22 cellular contexts compared by ENCODE assay signal in the genomic region with DNA sequence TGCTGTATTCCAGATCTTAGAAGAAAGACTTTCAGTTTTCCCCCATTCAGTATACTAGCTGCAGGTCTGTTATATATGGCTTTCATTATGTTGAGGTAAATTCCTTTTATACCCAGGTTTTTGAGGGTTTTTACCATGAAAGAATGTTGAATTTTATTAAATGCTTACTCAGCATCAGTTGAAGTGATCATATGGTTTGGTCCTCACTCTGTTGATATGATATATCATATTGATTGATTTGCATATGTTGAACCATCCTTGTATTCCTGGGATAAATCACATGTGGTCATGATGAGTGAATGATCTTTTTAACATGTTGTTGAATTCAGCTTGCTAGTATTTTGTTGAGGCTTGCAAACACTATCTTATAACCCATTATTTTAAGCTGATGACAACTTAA.
DNase-seq lines count a peak whose midpoint lies in the region; ATAC-seq, FAIRE-seq and TF ChIP-seq lines count a peak whose summit lies in the region.
"Had no signal": no experiment of that assay in that cellular context is flagged by ENCODE, and none has a peak within 500 bp of the region (broad histone marks: within the 10 kb centered on the region; RNA-seq: fewer than 3 reads in every experiment).

No MANE protein-coding gene starts in this region.

- dilution Hi-C loops in IMR-90 (cut with HindIII; ENCODE audit: low sequenced_read_pairs, unreplicated experiment) = no loop called here

- no peak overlapping the region for H2AK9ac ChIP-seq in IMR-90 (replicated peaks; ENCODE audit: low read depth, low read length, poor library complexity)

- no TSS peak for BruUV-seq in IMR-90 (replicated peaks; lab: Mats Ljungman, UMichigan)
- BruUV-seq in K562 (replicated peaks; lab: Mats Ljungman, UMichigan) = no TSS peak

- no peak overlapping the region for H3K4me2 ChIP-seq in A549
- H3K4me2 ChIP-seq in IMR-90 (ENCODE audit: low read depth, low read length) = no peak overlapping the region
- H3K4me2 ChIP-seq in K562 (ENCODE audit: insufficient read depth, low read length) = no peak overlapping the region
- H3K4me2 ChIP-seq: BLaER1 treated with 17β-estradiol and CSF1 and Interleukin-3, amounts not matched to agents 10 nM and 100 nM had no signal

- H4K5ac ChIP-seq in IMR-90 (ENCODE audit: low read depth, low read length) = no peak overlapping the region

- DNase-seq in A549 (ENCODE audit: low read depth in 1 of 2, low spot score in 1 of 2) (no peak), GM12891 (ENCODE audit: insufficient read length, low spot score) (no peak), IMR-90 (no peak), K562 (ENCODE audit: extremely low read depth in 1 of 4, low spot score in 3 of 4) (no peak), left lung (no peak)
- DNase-seq in NK-92 treated with Interleukin-12 subunit alpha and Interleukin-12 subunit beta, amount 100 ng/mL, for 24 hours (lab: John Stamatoyannopoulos, UW) = no peak
- DNase-seq: 8988T; AML-193; Caco-2; Calu3; CD4-positive, alpha-beta T cell; CD8-positive, alpha-beta T cell; DMS79 treated with DMSO at 0.1 percent for 48 hours; GF-D8 had no signal

- in situ Hi-C loops in IMR-90 (cut with MboI; ENCODE audit: low sequenced_read_pairs) (no loop called here), K562 (cut with MboI) (no loop called here)

- H3K4ac ChIP-seq in IMR-90 (ENCODE audit: low read depth, low read length) = no peak overlapping the region

- H2BK5ac ChIP-seq in IMR-90 (ENCODE audit: low read depth, low read length, poor library complexity, severe bottlenecking) = no peak overlapping the region

- H3K79me1 ChIP-seq in IMR-90 (ENCODE audit: low read depth in 1 of 2, low read length in 2 of 2) = peaks cover 6% of the 10 kb centered on the region in 2 experiments; a peak in 2 of 4 replicates

- H4K20me1 ChIP-seq in IMR-90 (ENCODE audit: insufficient read depth, low read length) = no peaks in the 10 kb centered on the region
- H4K20me1 ChIP-seq in K562 (replicated peaks; ENCODE audit: control insufficient read depth, insufficient read depth, low read length) = no peaks in the 10 kb centered on the region
- H4K20me1 ChIP-seq: BLaER1 treated with 17β-estradiol and CSF1 and Interleukin-3, amounts not matched to agents 10 nM and 100 nM had no signal

- H4K8ac ChIP-seq in IMR-90 (ENCODE audit: low read depth in 2 of 2, low read length in 2 of 2) = no peak overlapping the region

- intact Hi-C loops in IMR-90 (cut with micrococcal nuclease) (no loop called here), K562 (cut with micrococcal nuclease) (no loop called here), left lung (cut with DNase I) (no loop called here)

- no peak overlapping the region for H3K14ac ChIP-seq in IMR-90 (replicated peaks; ENCODE audit: low read depth, low read length)

- H3K9me3 ChIP-seq in A549 (peaks cover 3% of the 10 kb centered on the region; the same call in 1 of the 3 replicates), IMR-90 (ENCODE audit: control insufficient read depth, insufficient read depth, low read length) (peaks cover 2% of the 10 kb centered on the region; the same call in 1 of the 2 replicates), K562 (replicated peaks; ENCODE audit: control insufficient read depth, insufficient read depth, low read depth, low read length) (no peaks in the 10 kb centered on the region), left lung (peaks cover 0 to 24% of the 10 kb centered on the region in 2 donors)

- no peak overlapping the region for H2BK20ac ChIP-seq in IMR-90 (ENCODE audit: low read depth, low read length)

- H3K56ac ChIP-seq in IMR-90 (ENCODE audit: extremely low read depth, insufficient read depth, low read length) = no peak overlapping the region

- ATAC-seq in A549 (no peak), IMR-90 (ENCODE audit: low read depth) (no peak), K562 (no peak), GM21447 (IDR thresholded peaks at IDR 0.05; ENCODE audit: unreplicated experiment) (no peak), HG02763 (IDR thresholded peaks at IDR 0.05; ENCODE audit: unreplicated experiment) (no peak), left lung (no peak)
- ATAC-seq: CD8-positive, alpha-beta T cell had no signal

- CTCF ChIA-PET in A549 (lab: Yijun Ruan, JAX) (no interaction called here), IMR-90 (lab: Yijun Ruan, JAX) (interaction anchor here (0.8 kb wide), 1 partner anchor 361 kb away, joined by 3 read pairs; no protein-coding TSS in a partner anchor), K562 (lab: Yijun Ruan, JAX; ENCODE audit: low intra/inter-chr PET ratio) (no interaction called here)

- TF ChIP-seq EP300 in A549 (IDR thresholded peaks at IDR 0.05) = no peak
- TF ChIP-seq EP300 in K562 (IDR thresholded peaks at IDR 0.05; ENCODE audit: low read length) = no peak

- H3K9ac ChIP-seq in IMR-90 (ENCODE audit: low read depth, low read length) (no peak overlapping the region), K562 (ENCODE audit: insufficient read depth in 1 of 2, low read depth in 2 of 2, low read length in 2 of 2) (no peak overlapping the region)
- H3K9ac ChIP-seq: BLaER1 treated with 17β-estradiol and CSF1 and Interleukin-3, amounts not matched to agents 10 nM and 100 nM had no signal

- POLR2A ChIA-PET in A549 (lab: Yijun Ruan, JAX) = no interaction called here
- POLR2A ChIA-PET in IMR-90 (lab: Charles Lee; ENCODE audit: unreplicated experiment) = no interaction called here
- POLR2A ChIA-PET in K562 (lab: Yijun Ruan, JAX) = no interaction called here

- H3K36me3 ChIP-seq in IMR-90 (ENCODE audit: control insufficient read depth, insufficient read depth, low read length) (peaks cover 4% of the 10 kb centered on the region), K562 (ENCODE audit: control insufficient read depth, insufficient read depth, low read length) (peaks cover 5% of the 10 kb centered on the region; the same call in 1 of the 3 replicates), left lung (peaks cover 0 to 3% of the 10 kb centered on the region in 2 donors)

- H2BK15ac ChIP-seq in IMR-90 (ENCODE audit: low read depth, low read length) = no peak overlapping the region

- no peak overlapping the region for H4K91ac ChIP-seq in IMR-90 (ENCODE audit: insufficient read depth, low read depth, low read length)

- no peaks in the 10 kb centered on the region for H3K27me3 ChIP-seq in IMR-90 (ENCODE audit: control insufficient read depth, insufficient read depth, low read length)
- no peaks in the 10 kb centered on the region for H3K27me3 ChIP-seq in K562 (ENCODE audit: control insufficient read depth in 2 of 2, insufficient read depth in 2 of 2, low read length in 2 of 2)
- H3K27me3 ChIP-seq in left lung = no peaks in the 10 kb centered on the region
- H3K27me3 ChIP-seq: BLaER1 treated with 17β-estradiol and CSF1 and Interleukin-3, amounts not matched to agents 10 nM and 100 nM had no signal

- H2AFZ ChIP-seq in IMR-90 (replicated peaks; ENCODE audit: low read length, poor library complexity) = no peak overlapping the region
- H2AFZ ChIP-seq in K562 (ENCODE audit: low read depth, low read length) = no peak overlapping the region

- TF ChIP-seq RAD21 in A549 (conservative IDR thresholded peaks at IDR 0.05 in 1 of 2, IDR thresholded peaks at IDR 0.05 in 1 of 2) (no peak), IMR-90 (IDR thresholded peaks at IDR 0.05; ENCODE audit: low read length) (no peak), K562 (CRISPR knock-in tag; conservative IDR thresholded peaks at IDR 0.05 in 1 of 2, IDR thresholded peaks at IDR 0.05 in 1 of 2) (no peak)

- no peak overlapping the region for H3K18ac ChIP-seq in IMR-90 (ENCODE audit: low read depth, low read length)

- TF ChIP-seq CTCF in A549 (IDR thresholded peaks at IDR 0.05) = no peak
- TF ChIP-seq CTCF in IMR-90 (conservative IDR thresholded peaks at IDR 0.05; ENCODE audit: low read depth, low read length) = no peak
- no peak for TF ChIP-seq CTCF in K562 (IDR thresholded peaks at IDR 0.05 in 2 of 3, conservative IDR thresholded peaks at IDR 0.05 in 1 of 3; ENCODE audit: insufficient read depth in 2 of 3, low read depth in 1 of 3, low read length in 3 of 3)
- no peak for TF ChIP-seq CTCF in left lung (IDR thresholded peaks at IDR 0.05)

- no peaks in the 10 kb centered on the region for H3K9me1 ChIP-seq in IMR-90 (ENCODE audit: insufficient read depth, low read length)
- no peaks in the 10 kb centered on the region for H3K9me1 ChIP-seq in K562 (ENCODE audit: control insufficient read depth, insufficient read depth, low read length)

- H3K23ac ChIP-seq in IMR-90 (ENCODE audit: low read depth, low read length) = no peak overlapping the region

- TF ChIP-seq POLR2A in A549 (IDR thresholded peaks at IDR 0.05; ENCODE audit: low read length) (no peak), GM12891 (IDR thresholded peaks at IDR 0.05; ENCODE audit: low read depth, low read length) (no peak), IMR-90 (IDR thresholded peaks at IDR 0.05; ENCODE audit: low read depth, low read length) (no peak), K562 (conservative IDR thresholded peaks at IDR 0.05) (no peak)

- H2BK120ac ChIP-seq in IMR-90 (ENCODE audit: low read depth, low read length) = no peak overlapping the region

- no peak overlapping the region for H2AK5ac ChIP-seq in IMR-90 (ENCODE audit: low read depth, low read length)

- H3K4me1 ChIP-seq in A549 (no peaks in the 10 kb centered on the region), IMR-90 (ENCODE audit: control insufficient read depth, insufficient read depth, low read length) (no peaks in the 10 kb centered on the region), K562 (replicated peaks in 1 of 2; ENCODE audit: control insufficient read depth in 2 of 2, insufficient read depth in 2 of 2, low read length in 2 of 2) (no peaks in the 10 kb centered on the region), left lung (no peaks in the 10 kb centered on the region)
- H3K4me1 ChIP-seq: BLaER1 treated with 17β-estradiol and CSF1 and Interleukin-3, amounts not matched to agents 10 nM and 100 nM; Caco-2 had no signal

- peak; percentile 54 for FAIRE-seq in A549 (lab: Jason Lieb, UNC)
- peak; percentile 63 for FAIRE-seq in GM12891 (lab: Jason Lieb, UNC)
- no peak for FAIRE-seq in K562 (lab: Jason Lieb, UNC)
- FAIRE-seq: D721Med, GM12892, GM18507, GM19239 had no signal

- H3K27ac ChIP-seq in A549 (no peak overlapping the region), IMR-90 (ENCODE audit: insufficient read depth, low read length) (no peak overlapping the region), K562 (ENCODE audit: extremely low read depth, low read depth, low read length) (no peak overlapping the region), left lung (no peak overlapping the region)
- H3K27ac ChIP-seq: BLaER1 treated with 17β-estradiol and CSF1 and Interleukin-3, amounts not matched to agents 10 nM and 100 nM; C4-2B had no signal

- H3K79me2 ChIP-seq in K562 (ENCODE audit: control insufficient read depth, insufficient read depth, low read length) = no peaks in the 10 kb centered on the region

- no peak overlapping the region for H3K4me3 ChIP-seq in A549
- no peak overlapping the region for H3K4me3 ChIP-seq in IMR-90 (ENCODE audit: insufficient read depth, low read depth, low read length)
- no peak overlapping the region for H3K4me3 ChIP-seq in K562
- no peak overlapping the region for H3K4me3 ChIP-seq in left lung
- H3K4me3 ChIP-seq: BLaER1 treated with 17β-estradiol and CSF1 and Interleukin-3, amounts not matched to agents 10 nM and 100 nM had no signal

TF ChIP-seq in GM12891, 5 proteins besides CTCF, POLR2A, EP300 and RAD21 (continues in another document):
- TF ChIP-seq POU2F2 (IDR thresholded peaks at IDR 0.05; ENCODE audit: low read depth, low read length) = no peak

TF ChIP-seq in K562, 482 proteins besides CTCF, POLR2A, EP300 and RAD21 (continues in another document):
- TF ChIP-seq C11orf30 (IDR thresholded peaks at IDR 0.05; ENCODE audit: low read depth) = peak; percentile 53
